9 cellular contexts compared by ENCODE assay signal in the genomic region with DNA sequence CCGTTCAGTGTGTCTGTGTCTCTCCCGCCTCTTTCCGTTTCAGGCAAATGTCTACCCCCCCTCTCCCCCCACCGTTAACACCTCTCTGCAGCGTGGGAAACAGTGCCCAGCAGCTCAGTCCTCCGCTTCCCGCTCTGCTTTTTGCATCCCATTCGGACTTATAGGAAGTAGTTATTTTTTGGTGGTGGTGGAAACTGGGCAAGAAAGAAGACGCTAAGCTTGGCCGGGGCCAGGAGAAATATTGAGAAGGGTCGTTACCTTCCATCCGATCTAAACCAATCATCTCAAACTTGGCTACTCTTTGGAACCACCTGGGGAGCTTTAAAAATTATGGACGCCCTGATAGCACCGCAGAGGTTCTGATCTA. TPM values are rescaled to one million over a fixed set of nuclear protein-coding genes. Genes with fewer than 3 reads are reported as not detected.
DNase-seq lines count a peak whose midpoint lies in the region; ATAC-seq, FAIRE-seq and TF ChIP-seq lines count a peak whose summit lies in the region.
"Had no signal": no experiment of that assay in that cellular context is flagged by ENCODE, and none has a peak within 500 bp of the region (broad histone marks: within the 10 kb centered on the region; RNA-seq: fewer than 3 reads in every experiment).

No MANE protein-coding gene starts in this region.

- 92% methylated on average over 14 of the region's 14 CpGs for WGBS in HepG2 (ENCODE audit: low lambda C conversion rate)
- 6 to 12% methylated on average over 10 to 14 of the region's 14 CpGs for WGBS in transverse colon (ENCODE audit: low coverage in 1 of 2), 2 donors

- H3K27me3 ChIP-seq in HepG2 (ENCODE audit: control insufficient read depth in 1 of 2, insufficient read depth in 2 of 2, low read length in 2 of 2), result no peaks in the 10 kb centered on the region; a peak in 1 of 5 replicates
- H3K27me3 ChIP-seq in transverse colon, result peaks cover 64% of the 10 kb centered on the region
- H3K27me3 ChIP-seq: adrenal gland had no signal

- peaks cover 20% of the 10 kb centered on the region for H3K4me1 ChIP-seq in HepG2 (ENCODE audit: insufficient read depth, low read length)
- peaks cover 8 to 26% (median 21%) of the 10 kb centered on the region in 4 donors for H3K4me1 ChIP-seq in transverse colon

- peaks cover 14% of the 10 kb centered on the region for H3K4me1 Mint-ChIP-seq in activated T-helper 1 cell treated with anti-CD3 and anti-CD28 coated beads, Interleukin-12 subunit alpha, Interleukin-12 subunit beta, Interleukin-2, Interleukin-4 antibody, amounts not matched to agents 30 ng/mL and 10 ng/mL and 1 ng/mL, durations not matched to agents 14 hours and 24 hours and 36 hours (ENCODE audit: low read depth)

- TF ChIP-seq EP300 in HepG2 (IDR thresholded peaks at IDR 0.05; ENCODE audit: low read depth in 2 of 2, low read length in 2 of 2) (no peak), HepG2 (CRISPR knock-in tag; IDR thresholded peaks at IDR 0.05; ENCODE audit: borderline replicate concordance) (no peak), transverse colon (IDR thresholded peaks at IDR 0.05; ENCODE audit: low read depth) (no peak)

- in situ Hi-C loops in HepG2 (cut with HindIII; ENCODE audit: extremely low pct_ligation_motif_present, low pct_unique_long_range_greater_than_20kb) (no loop called here), transverse colon (cut with MboI; ENCODE audit: low pct_ligation_motif_present in 1 of 4, low pct_unique_long_range_greater_than_20kb in 1 of 4, low sequenced_read_pairs in 3 of 4) (no loop called here)

- H3K27me3 Mint-ChIP-seq in activated T-helper 1 cell treated with anti-CD3 and anti-CD28 coated beads, Interleukin-12 subunit alpha, Interleukin-12 subunit beta, Interleukin-2, Interleukin-4 antibody, amounts not matched to agents 30 ng/mL and 10 ng/mL and 1 ng/mL, durations not matched to agents 14 hours and 24 hours and 36 hours (ENCODE audit: insufficient read depth), result peaks cover 80% of the 10 kb centered on the region

- TF ChIP-seq POLR2A in HepG2 (IDR thresholded peaks at IDR 0.05; ENCODE audit: insufficient read depth in 1 of 2, low read depth in 2 of 2, low read length in 2 of 2) (no peak), transverse colon (IDR thresholded peaks at IDR 0.05) (no peak)

- peaks cover 10% of the 10 kb centered on the region for H3K9me3 Mint-ChIP-seq in activated T-helper 1 cell treated with anti-CD3 and anti-CD28 coated beads, Interleukin-12 subunit alpha, Interleukin-12 subunit beta, Interleukin-2, Interleukin-4 antibody, amounts not matched to agents 30 ng/mL and 10 ng/mL and 1 ng/mL, durations not matched to agents 14 hours and 24 hours and 36 hours

- no peak for TF ChIP-seq CTCF in HepG2 (CRISPR knock-in tag; IDR thresholded peaks at IDR 0.05)
- no peak for TF ChIP-seq CTCF in transverse colon (IDR thresholded peaks at IDR 0.05)

- POLR2A ChIA-PET in HepG2 (lab: Yijun Ruan, JAX), result interaction anchor here (0.8 to 6.6 kb wide), 3 partner anchors 26 to 39 kb away, joined by 3 to 64 read pairs (median 5); no protein-coding TSS in a partner anchor

- no peak for ATAC-seq in HepG2

- H3K27ac ChIP-seq in HepG2 (ENCODE audit: extremely low read length, insufficient read depth, low read length), result no peak overlapping the region
- no peak overlapping the region for H3K27ac ChIP-seq in transverse colon

- H3K36me3 Mint-ChIP-seq in activated T-helper 1 cell treated with anti-CD3 and anti-CD28 coated beads, Interleukin-12 subunit alpha, Interleukin-12 subunit beta, Interleukin-2, Interleukin-4 antibody, amounts not matched to agents 30 ng/mL and 10 ng/mL and 1 ng/mL, durations not matched to agents 14 hours and 24 hours and 36 hours (ENCODE audit: low read depth), result no peaks in the 10 kb centered on the region

- no peaks in the 10 kb centered on the region for H4K20me1 ChIP-seq in HepG2 (ENCODE audit: insufficient read depth, low read length)

- peak overlapping the region; percentile 67 for H3K4me3 Mint-ChIP-seq in activated T-helper 1 cell treated with anti-CD3 and anti-CD28 coated beads, Interleukin-12 subunit alpha, Interleukin-12 subunit beta, Interleukin-2, Interleukin-4 antibody, amounts not matched to agents 30 ng/mL and 10 ng/mL and 1 ng/mL, durations not matched to agents 14 hours and 24 hours and 36 hours

- peak; percentile 20 for DNase-seq in activated T-cell treated with anti-CD3 and anti-CD28 coated beads, Interleukin-2, amount 50 U/mL, for 1 hour
- no peak for DNase-seq in activated T-cell treated with anti-CD3 and anti-CD28 coated beads for 4 hours
- DNase-seq in activated T-helper 1 cell treated with anti-CD3 and anti-CD28 coated beads, Interleukin-12 subunit alpha, Interleukin-12 subunit beta, Interleukin-2, Interleukin-4 antibody, amounts not matched to agents 30 ng/mL and 10 ng/mL and 1 ng/mL, durations not matched to agents 14 hours and 24 hours and 36 hours (ENCODE audit: low spot score), result no peak
- no peak for DNase-seq in HepG2 (ENCODE audit: low spot score)
- no peak for DNase-seq in transverse colon
- DNase-seq in hippocampal formation (lab: John Stamatoyannopoulos, UW), result no peak
- no peak for DNase-seq in NCI-H2107 (lab: John Stamatoyannopoulos, UW)
- no peak for DNase-seq in EL

- H3K9me3 ChIP-seq in HepG2 (ENCODE audit: low read length), result no peaks in the 10 kb centered on the region
- H3K9me3 ChIP-seq in transverse colon, result no peaks in the 10 kb centered on the region
- H3K9me3 ChIP-seq: adrenal gland had no signal

- BruUV-seq in HepG2 (replicated peaks; lab: Mats Ljungman, UMichigan), result no TSS peak

- no peak overlapping the region for H3K27ac Mint-ChIP-seq in activated T-helper 1 cell treated with anti-CD3 and anti-CD28 coated beads, Interleukin-12 subunit alpha, Interleukin-12 subunit beta, Interleukin-2, Interleukin-4 antibody, amounts not matched to agents 30 ng/mL and 10 ng/mL and 1 ng/mL, durations not matched to agents 14 hours and 24 hours and 36 hours

- H2AFZ ChIP-seq in HepG2 (ENCODE audit: low read length), result no peak overlapping the region

- no peak overlapping the region for H3K4me3 ChIP-seq in HepG2 (replicated peaks in 1 of 3; ENCODE audit: insufficient read depth in 1 of 3, low read depth in 2 of 3, low read length in 3 of 3)
- H3K4me3 ChIP-seq in transverse colon, result peak overlapping the region in 3 of 4 donors; percentile 41 to 62 (median 44)

- H3K79me2 ChIP-seq in HepG2 (ENCODE audit: insufficient read depth, low read length), result peaks cover 44% of the 10 kb centered on the region

- CTCF ChIA-PET in HepG2 (lab: Yijun Ruan, JAX; ENCODE audit: low intra/inter-chr PET ratio, low total read pairs), result interaction anchor here (1.1 kb wide), 1 partner anchor 32 kb away, joined by 3 read pairs; no protein-coding TSS in a partner anchor

- FAIRE-seq in HepG2 (lab: Jason Lieb, UNC), result no peak

- H3K4me2 ChIP-seq in HepG2 (ENCODE audit: low read depth, low read length), result peak overlapping the region; percentile 19

- no peak for TF ChIP-seq RAD21 in HepG2 (CRISPR knock-in tag; IDR thresholded peaks at IDR 0.05)

- intact Hi-C loops in activated T-helper 1 cell treated with anti-CD3 and anti-CD28 coated beads, Interleukin-12 subunit alpha, Interleukin-12 subunit beta, Interleukin-2, Interleukin-4 antibody, amounts not matched to agents 30 ng/mL and 10 ng/mL and 1 ng/mL, durations not matched to agents 14 hours and 24 hours and 36 hours (cut with micrococcal nuclease), result loop anchor here (1.0 to 2.0 kb wide), 4 partner anchors 26 to 295 kb away; no protein-coding TSS in a partner anchor
- intact Hi-C loops in HepG2 (cut with micrococcal nuclease; ENCODE audit: unreplicated experiment), result loop anchor here (1.0 to 2.0 kb wide), 3 partner anchors 26 to 271 kb away; no protein-coding TSS in a partner anchor
- intact Hi-C loops in transverse colon (cut with DNase I; ENCODE audit: low total_unique reads), result loop anchor here (5.0 kb wide), 1 partner anchor 33 kb away; no protein-coding TSS in a partner anchor

- peaks cover 5 to 19% of the 10 kb centered on the region in 2 experiments for H3K36me3 ChIP-seq in HepG2 (replicated peaks in 1 of 2; ENCODE audit: control insufficient read depth in 1 of 2, insufficient read depth in 2 of 2, low read length in 2 of 2)
- H3K36me3 ChIP-seq in transverse colon, result no peaks in the 10 kb centered on the region
- H3K36me3 ChIP-seq: adrenal gland had no signal

- no peak overlapping the region for H3K9ac ChIP-seq in HepG2 (ENCODE audit: insufficient read depth, low read depth, low read length)

TF ChIP-seq in HepG2, 621 proteins besides CTCF, POLR2A, EP300 and RAD21 (continues in another document):
- TF ChIP-seq HNRNPK (IDR thresholded peaks at IDR 0.05; ENCODE audit: low read depth, low read length, poor library complexity, severe bottlenecking), result no peak

RNA-seq across cellular contexts. Expression of gene HLF, which starts 0.5 kb away (rescaled TPM):
- total RNA-seq in activated T-helper 1 cell treated with anti-CD3 and anti-CD28 coated beads, Interleukin-12 subunit alpha, Interleukin-12 subunit beta, Interleukin-2, Interleukin-4 antibody, amounts not matched to agents 30 ng/mL and 10 ng/mL and 1 ng/mL, durations not matched to agents 14 hours and 24 hours and 36 hours, result 0.36 and 0.54 TPM in 2 replicates
- total RNA-seq in HepG2 (2016; rRNA removed; fragmentation: Illumina TruSeq; extraction: Trizol) (197 and 202 TPM in 2 replicates), transverse colon (10 to 100 TPM in 3 of 4 donors, 1 to 10 TPM in 1; 8.5 to 17.5 (median 13.3) TPM)
- 34.5 and 39.5 TPM in 2 replicates for total RNA-seq in HepG2 (2016; cell fraction: cytosol; rRNA removed; fragmentation: Illumina TruSeq; extraction: Trizol; ENCODE audit: low read depth)
- 175 and 198 TPM in 2 replicates for total RNA-seq in HepG2 (2016; cell fraction: insoluble cytoplasmic fraction; rRNA removed; fragmentation: Illumina TruSeq; extraction: Trizol)
- 156 and 157 TPM in 2 replicates for total RNA-seq in HepG2 (2016; cell fraction: membrane; rRNA removed; fragmentation: Illumina TruSeq; extraction: Trizol)
- 187 and 216 TPM in 2 replicates for total RNA-seq in HepG2 (2016; cell fraction: nucleus; rRNA removed; fragmentation: Illumina TruSeq; extraction: Trizol)
- 346 and 353 TPM in 2 replicates for polyA plus RNA-seq in HepG2 (2011; rRNA removed)
- 266 and 275 TPM in 2 replicates for polyA plus RNA-seq in HepG2 (2011; cell fraction: cytosol; rRNA removed)
- 442 and 465 TPM in 2 replicates for polyA plus RNA-seq in HepG2 (2011; cell fraction: nucleus; rRNA removed)
- 217 and 233 TPM in 2 replicates for polyA plus RNA-seq in HepG2 (2012)
- 21.4 and 26.2 TPM in 2 replicates for polyA plus RNA-seq in HepG2 (2016; cell fraction: cytosol; fragmentation: Illumina TruSeq; extraction: Trizol; ENCODE audit: low read depth)
- polyA plus RNA-seq in HepG2 (2016; cell fraction: insoluble cytoplasmic fraction; fragmentation: Illumina TruSeq; extraction: Trizol; ENCODE audit: low read depth), result 217 and 237 TPM in 2 replicates
- polyA plus RNA-seq in HepG2 (2016; cell fraction: membrane; fragmentation: Illumina TruSeq; extraction: Trizol; ENCODE audit: low read depth), result 106 and 107 TPM in 2 replicates
- 258 and 265 TPM in 2 replicates for polyA plus RNA-seq in HepG2 (2016; cell fraction: nucleus; fragmentation: Illumina TruSeq; extraction: Trizol; ENCODE audit: insufficient read depth, low read depth)
- 1.0 and 1,188 TPM in 2 replicates for polyA minus RNA-seq in HepG2 (2011; rRNA and poly(A)+ RNA removed; ENCODE audit: low replicate concordance)
- polyA minus RNA-seq in HepG2 (2011; cell fraction: cytosol; rRNA and poly(A)+ RNA removed), result 240 and 275 TPM in 2 replicates
- polyA minus RNA-seq in HepG2 (2011; cell fraction: nucleus; rRNA and poly(A)+ RNA removed), result 508 and 622 TPM in 2 replicates

Comparison
In these comparisons a context has a peak if more than half of its experiments do, and no peak if none do; other contexts are left out.
1. H3K4me3 ChIP-seq: peak in transverse colon (3 of 4); none in HepG2 (0 of 3).